27 cellular contexts compared by ENCODE assay signal in genomic region chr14:101082436-101083384, GRCh38.
DNase-seq lines count a peak whose midpoint lies in the region; ATAC-seq, FAIRE-seq and TF ChIP-seq lines count a peak whose summit lies in the region.
"Had no signal": no experiment of that assay in that cellular context is flagged by ENCODE, and none has a peak within 500 bp of the region (broad histone marks: within the 10 kb centered on the region; RNA-seq: fewer than 3 reads in every experiment).

No MANE protein-coding gene starts in this region.

- TF ChIP-seq CTCF in activated CD8-positive, alpha-beta T cell treated with anti-CD3 and anti-CD28 coated beads for 36 hours (IDR thresholded peaks at IDR 0.05) = no peak
- TF ChIP-seq CTCF in HEK293 (tag by site-specific recombination; IDR thresholded peaks at IDR 0.05) (no peak), spleen (IDR thresholded peaks at IDR 0.05 in 8 of 11, conservative IDR thresholded peaks at IDR 0.05 in 3 of 11) (no peak), kidney (IDR thresholded peaks at IDR 0.05; ENCODE audit: borderline replicate concordance, extremely low read depth, insufficient read depth) (no peak)

- no peak for TF ChIP-seq POLR2A in spleen (IDR thresholded peaks at IDR 0.05)

- no peaks in the 10 kb centered on the region for H3K36me3 Mint-ChIP-seq in activated CD8-positive, alpha-beta T cell treated with anti-CD3 and anti-CD28 coated beads, Interleukin-2, amount 10 ng/mL, durations not matched to agents 7 days and 5 days (ENCODE audit: low read depth)
- no peaks in the 10 kb centered on the region for H3K36me3 Mint-ChIP-seq in activated CD8-positive, alpha-beta T cell treated with anti-CD3 and anti-CD28 coated beads for 36 hours (ENCODE audit: low read depth)
- H3K36me3 Mint-ChIP-seq: immature natural killer cell had no signal

- FAIRE-seq in kidney (lab: Jason Lieb, UNC) = no peak
- FAIRE-seq: A204.1, RCC 7860 had no signal

- H3K9ac ChIP-seq in kidney (ENCODE audit: low read length in 2 of 2) = no peak overlapping the region

- POLR2A ChIA-PET in activated CD8-positive, alpha-beta T cell treated with anti-CD3 and anti-CD28 coated beads, Interleukin-2, amount 10 ng/mL, durations not matched to agents 7 days and 5 days (lab: Charles Lee) = no interaction called here
- POLR2A ChIA-PET in activated CD8-positive, alpha-beta T cell treated with anti-CD3 and anti-CD28 coated beads for 36 hours (lab: Charles Lee) = no interaction called here
- POLR2A ChIA-PET in HEK293 (lab: Yijun Ruan, JAX) = no interaction called here

- CTCF ChIA-PET in activated CD8-positive, alpha-beta T cell treated with anti-CD3 and anti-CD28 coated beads, Interleukin-2, amount 10 ng/mL, durations not matched to agents 7 days and 5 days (lab: Charles Lee) = no interaction called here
- CTCF ChIA-PET in activated CD8-positive, alpha-beta T cell treated with anti-CD3 and anti-CD28 coated beads for 36 hours (lab: Charles Lee) = no interaction called here
- CTCF ChIA-PET in HEK293 (lab: Yijun Ruan, JAX) = no interaction called here

- H3K4me3 Mint-ChIP-seq in activated CD8-positive, alpha-beta T cell treated with anti-CD3 and anti-CD28 coated beads, Interleukin-2, amount 10 ng/mL, durations not matched to agents 7 days and 5 days = no peak overlapping the region
- H3K4me3 Mint-ChIP-seq in activated CD8-positive, alpha-beta T cell treated with anti-CD3 and anti-CD28 coated beads for 36 hours = no peak overlapping the region
- H3K4me3 Mint-ChIP-seq: activated T-cell treated with anti-CD3 and anti-CD28 coated beads, Interleukin-2, amount 50 U/mL, for 4 hours; immature natural killer cell had no signal

- no peak overlapping the region for H3K4me3 ChIP-seq in HEK293 (ENCODE audit: low read depth, low read length)
- no peak overlapping the region for H3K4me3 ChIP-seq in spleen
- H3K4me3 ChIP-seq in kidney (ENCODE audit: low read length in 2 of 2) = no peak overlapping the region
- H3K4me3 ChIP-seq: body of pancreas, left lung, SJCRH30, uterus had no signal

- intact Hi-C loops in activated CD8-positive, alpha-beta T cell treated with anti-CD3 and anti-CD28 coated beads for 36 hours (cut with micrococcal nuclease) = no loop called here
- intact Hi-C loops in spleen (cut with DNase I; ENCODE audit: low total_unique reads) (no loop called here), kidney (cut with DNase I) (no loop called here)

- H3K4me1 ChIP-seq in HEK293 (ENCODE audit: control insufficient read depth, insufficient read depth, low read length) (no peaks in the 10 kb centered on the region), spleen (peaks cover 0 to 9% (median 2%) of the 10 kb centered on the region in 6 donors), kidney (ENCODE audit: control insufficient read depth in 1 of 2, insufficient read depth in 1 of 2, low read depth in 1 of 2, low read length in 2 of 2) (no peaks in the 10 kb centered on the region)
- H3K4me1 ChIP-seq: left lung, SJCRH30, uterus had no signal

- H3K9me3 ChIP-seq in HEK293 (ENCODE audit: control insufficient read depth, insufficient read depth, low read depth, low read length) (no peaks in the 10 kb centered on the region), spleen (peaks cover 0 to 12% (median 0%) of the 10 kb centered on the region in 8 donors), kidney (ENCODE audit: control insufficient read depth in 1 of 2, low read length in 2 of 2) (no peaks in the 10 kb centered on the region)
- H3K9me3 ChIP-seq: body of pancreas, left lung, SJCRH30, uterus had no signal

- peaks cover 0 to 17% (median 9%) of the 10 kb centered on the region in 7 donors for H3K27me3 ChIP-seq in spleen (replicated peaks in 1 of 7)
- H3K27me3 ChIP-seq: SJCRH30 had no signal

- no peak for ATAC-seq in activated CD8-positive, alpha-beta T cell treated with anti-CD3 and anti-CD28 coated beads, Interleukin-2, amount 10 ng/mL, durations not matched to agents 7 days and 5 days
- no peak for ATAC-seq in activated CD8-positive, alpha-beta T cell treated with anti-CD3 and anti-CD28 coated beads for 36 hours
- ATAC-seq: activated T-cell treated with anti-CD3 and anti-CD28 coated beads, Interleukin-2, amount 50 U/mL, for 4 hours; body of pancreas; left lung had no signal

- DNase-seq in activated CD8-positive, alpha-beta T cell treated with anti-CD3 and anti-CD28 coated beads, Interleukin-2, amount 10 ng/mL, durations not matched to agents 7 days and 5 days = peak; percentile 11
- DNase-seq in activated CD8-positive, alpha-beta T cell treated with anti-CD3 and anti-CD28 coated beads for 36 hours = no peak
- DNase-seq in islet precursor cell (peak; percentile 47), spleen (peak; percentile 60), kidney (no peak), COR-L47 (lab: John Stamatoyannopoulos, UW) (no peak)
- no peak for DNase-seq in activated naive CD4-positive, alpha-beta T cell treated with anti-CD3 and anti-CD28 coated beads, Interleukin-2, amount 50 U/mL, for 16 hours
- DNase-seq: activated T-cell treated with anti-CD3 and anti-CD28 coated beads, Interleukin-2, amount 50 U/mL, for 4 hours; body of pancreas; Calu3; DMS79; GF-D8; HCEC 1CT; hypothalamus; immature natural killer cell; NCI-H1436 treated with DMSO at 0.1 percent for 48 hours; NCI-H2081 treated with DMSO at 0.1 percent for 48 hours; NCI-H345; SJCRH30; stimulated activated naive CD4-positive, alpha-beta T cell; SW 1271; uterus had no signal

- WGBS in spleen, 5 donors = 69 to 87% (median 78%) methylated on average over 8 to 10 of the region's 10 CpGs

- H3K27ac Mint-ChIP-seq in activated CD8-positive, alpha-beta T cell treated with anti-CD3 and anti-CD28 coated beads, Interleukin-2, amount 10 ng/mL, durations not matched to agents 7 days and 5 days = no peak overlapping the region
- H3K27ac Mint-ChIP-seq in activated CD8-positive, alpha-beta T cell treated with anti-CD3 and anti-CD28 coated beads for 36 hours = no peak overlapping the region
- H3K27ac Mint-ChIP-seq: immature natural killer cell, progenitor cell of endocrine pancreas had no signal

- no peaks in the 10 kb centered on the region for H3K9me3 Mint-ChIP-seq in activated CD8-positive, alpha-beta T cell treated with anti-CD3 and anti-CD28 coated beads, Interleukin-2, amount 10 ng/mL, durations not matched to agents 7 days and 5 days (ENCODE audit: insufficient read depth)
- no peaks in the 10 kb centered on the region for H3K9me3 Mint-ChIP-seq in activated CD8-positive, alpha-beta T cell treated with anti-CD3 and anti-CD28 coated beads for 36 hours
- H3K9me3 Mint-ChIP-seq: activated T-cell treated with anti-CD3 and anti-CD28 coated beads, Interleukin-2, amount 50 U/mL, for 4 hours; immature natural killer cell had no signal

- H3K36me3 ChIP-seq in HEK293 (ENCODE audit: control insufficient read depth in 2 of 2, insufficient read depth in 1 of 2, low read length in 2 of 2) (no peaks in the 10 kb centered on the region), spleen (no peaks in the 10 kb centered on the region), kidney (ENCODE audit: control insufficient read depth in 1 of 2, insufficient read depth in 2 of 2, low read length in 2 of 2) (no peaks in the 10 kb centered on the region)
- H3K36me3 ChIP-seq: left lung, SJCRH30, uterus had no signal

- H3K27me3 Mint-ChIP-seq in activated CD8-positive, alpha-beta T cell treated with anti-CD3 and anti-CD28 coated beads, Interleukin-2, amount 10 ng/mL, durations not matched to agents 7 days and 5 days (ENCODE audit: low read depth) = peaks cover 29% of the 10 kb centered on the region
- peaks cover 20% of the 10 kb centered on the region for H3K27me3 Mint-ChIP-seq in activated CD8-positive, alpha-beta T cell treated with anti-CD3 and anti-CD28 coated beads for 36 hours

- no peaks in the 10 kb centered on the region for H3K4me1 Mint-ChIP-seq in activated CD8-positive, alpha-beta T cell treated with anti-CD3 and anti-CD28 coated beads, Interleukin-2, amount 10 ng/mL, durations not matched to agents 7 days and 5 days (ENCODE audit: low read depth)
- H3K4me1 Mint-ChIP-seq in activated CD8-positive, alpha-beta T cell treated with anti-CD3 and anti-CD28 coated beads for 36 hours (ENCODE audit: low read depth) = peaks cover under 1% of the 10 kb centered on the region

- H3K27ac ChIP-seq in HEK293 (ENCODE audit: extremely low read depth, low read depth, low read length) = no peak overlapping the region
- H3K27ac ChIP-seq in spleen = no peak overlapping the region
- no peak overlapping the region for H3K27ac ChIP-seq in kidney (ENCODE audit: low read depth in 2 of 2, low read length in 2 of 2)
- H3K27ac ChIP-seq: body of pancreas, left lung, SJCRH30, uterus had no signal

TF ChIP-seq in HEK293, 187 proteins besides CTCF, POLR2A, EP300 and RAD21:
- peak; percentile 72; the same call in 1 of the 2 replicates for TF ChIP-seq MZF1 (tag by site-specific recombination; IDR thresholded peaks at IDR 0.05; ENCODE audit: borderline replicate concordance)
- TF ChIP-seq ZNF670 (tag by site-specific recombination; IDR thresholded peaks at IDR 0.05; ENCODE audit: low read depth) = no peak

Comparison
In these comparisons a context has a peak if more than half of its experiments do, and no peak if none do; other contexts are left out.
1. DNase-seq: peak in activated CD8-positive, alpha-beta T cell treated with anti-CD3 and anti-CD28 coated beads, Interleukin-2, amount 10 ng/mL, durations not matched to agents 7 days and 5 days (single experiment), islet precursor cell (single experiment) and spleen (single experiment); none in activated CD8-positive, alpha-beta T cell treated with anti-CD3 and anti-CD28 coated beads for 36 hours (single experiment), kidney (single experiment), COR-L47 (single experiment) and activated naive CD4-positive, alpha-beta T cell treated with anti-CD3 and anti-CD28 coated beads, Interleukin-2, amount 50 U/mL, for 16 hours (single experiment).